In the genomic region with DNA sequence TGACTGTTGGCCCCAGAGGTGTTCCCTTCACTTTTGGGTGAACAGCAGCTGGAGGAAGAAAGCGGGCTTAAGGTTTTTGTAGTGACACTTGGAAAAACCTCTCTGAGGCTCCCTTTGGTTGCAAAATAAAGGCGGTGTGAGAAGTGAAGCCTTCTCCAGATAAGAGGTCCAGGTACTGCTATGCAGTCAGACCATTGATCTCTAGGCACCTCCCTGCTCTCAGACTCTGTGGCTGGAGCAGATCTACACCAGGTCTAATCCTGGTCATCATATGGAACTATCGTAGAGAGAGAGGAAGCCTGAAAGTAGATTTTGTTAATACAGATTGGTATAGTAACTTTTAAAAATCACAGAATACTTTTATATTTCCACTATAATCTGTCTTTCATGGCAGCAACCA, we compare ENCODE assay signal across 15 cellular contexts. TPM values are rescaled to one million over a fixed set of nuclear protein-coding genes. Genes with fewer than 3 reads are reported as not detected.
A peak's percentile ranks its signal among the peaks of the same experiment; 100 is the strongest.
DNase-seq lines count a peak whose midpoint lies in the region; ATAC-seq and TF ChIP-seq lines count a peak whose summit lies in the region.
"Had no signal": no experiment of that assay in that cellular context is flagged by ENCODE, and none has a peak within 500 bp of the region (broad histone marks: within the 10 kb centered on the region; RNA-seq: fewer than 3 reads in every experiment).

No MANE protein-coding gene starts in this region.

- H3K4me3 ChIP-seq in breast epithelium (no peak overlapping the region), trophoblast cell (ENCODE audit: low read depth, low read length) (no peak overlapping the region)
- H3K4me3 ChIP-seq: PC-9, SK-N-MC had no signal

- H4K12ac ChIP-seq in trophoblast cell (ENCODE audit: low read depth, low read length), result no peak overlapping the region

- no peak overlapping the region for H2BK12ac ChIP-seq in trophoblast cell (ENCODE audit: low read length)

- no peak overlapping the region for H2BK5ac ChIP-seq in trophoblast cell (ENCODE audit: low read depth, low read length, poor library complexity)

- no peaks in the 10 kb centered on the region for H3K9me3 Mint-ChIP-seq in MCF 10A (ENCODE audit: unreplicated experiment)

- intact Hi-C loops in breast epithelium (cut with DNase I; ENCODE audit: low total_unique reads), result no loop called here
- intact Hi-C loops in MCF 10A (cut with micrococcal nuclease), result no loop called here
- intact Hi-C loops in posterior vena cava (cut with DNase I), result no loop called here

- DNase-seq in breast epithelium (ENCODE audit: low spot score in 2 of 2) (no peak), MCF 10A (ENCODE audit: unreplicated experiment) (no peak), trophoblast cell (no peak), NCI-H2227 (lab: John Stamatoyannopoulos, UW; ENCODE audit: unreplicated experiment) (no peak), cerebellar nuclear complex (lab: John Stamatoyannopoulos, UW) (no peak), posterior vena cava (ENCODE audit: low spot score) (no peak)
- DNase-seq: NCI-H1092, NCI-H1694, NCI-H2107, PC-9 had no signal

- no peak overlapping the region for H3K27ac Mint-ChIP-seq in MCF 10A (ENCODE audit: low read depth, unreplicated experiment)

- no peak for TF ChIP-seq POLR2A in breast epithelium (IDR thresholded peaks at IDR 0.05)

- no peak overlapping the region for H2AK5ac ChIP-seq in trophoblast cell (ENCODE audit: low read length)

- no peak overlapping the region for H3K14ac ChIP-seq in trophoblast cell (ENCODE audit: low read length)

- no peaks in the 10 kb centered on the region for H3K27me3 Mint-ChIP-seq in MCF 10A (ENCODE audit: insufficient read depth, unreplicated experiment)

- H3K4ac ChIP-seq in trophoblast cell (ENCODE audit: low read depth, low read length), result peak overlapping the region; percentile 19

- H3K27me3 ChIP-seq in breast epithelium, result no peaks in the 10 kb centered on the region
- no peaks in the 10 kb centered on the region for H3K27me3 ChIP-seq in layer of hippocampus (ENCODE audit: control insufficient read depth, insufficient read depth, low read length)
- no peaks in the 10 kb centered on the region for H3K27me3 ChIP-seq in trophoblast cell (ENCODE audit: insufficient read depth, low read length)

- TF ChIP-seq CTCF in breast epithelium (IDR thresholded peaks at IDR 0.05) (no peak), MCF 10A (IDR thresholded peaks at IDR 0.05; ENCODE audit: unreplicated experiment) (no peak)

- H3K9ac ChIP-seq in trophoblast cell (ENCODE audit: low read length), result no peak overlapping the region

- peaks cover 16% of the 10 kb centered on the region for H3K79me2 ChIP-seq in trophoblast cell (ENCODE audit: control insufficient read depth, insufficient read depth, low read length, poor library complexity)

- H4K8ac ChIP-seq in trophoblast cell (ENCODE audit: low read depth, low read length), result peak overlapping the region; percentile 6

- peaks cover 25% of the 10 kb centered on the region for H3K36me3 Mint-ChIP-seq in MCF 10A (ENCODE audit: insufficient read depth, unreplicated experiment)

- H3K18ac ChIP-seq in trophoblast cell (ENCODE audit: low read length), result peak overlapping the region; percentile 7

- no peak overlapping the region for H2AFZ ChIP-seq in trophoblast cell (ENCODE audit: insufficient read depth, low read length, poor library complexity)
- H2AFZ ChIP-seq: PC-9 had no signal

- peaks cover 11% of the 10 kb centered on the region for H3K79me1 ChIP-seq in trophoblast cell (ENCODE audit: low read length)

- H3K4me1 Mint-ChIP-seq in MCF 10A (ENCODE audit: insufficient read depth, unreplicated experiment), result peaks cover 35% of the 10 kb centered on the region

- H3K4me3 Mint-ChIP-seq in MCF 10A (ENCODE audit: unreplicated experiment), result no peak overlapping the region

- no peak overlapping the region for H4K91ac ChIP-seq in trophoblast cell (ENCODE audit: low read depth, low read length)

- H3K27ac ChIP-seq in breast epithelium, result peak overlapping the region; percentile 41 to 75
- H3K27ac ChIP-seq in layer of hippocampus (ENCODE audit: low read depth, low read length), result peak overlapping the region; percentile 36
- no peak overlapping the region for H3K27ac ChIP-seq in trophoblast cell (ENCODE audit: low read depth, low read length)
- H3K27ac ChIP-seq: 22Rv1, C4-2B, PC-9, SK-N-MC had no signal

- H3K4me1 ChIP-seq in breast epithelium (peaks cover 0 to 13% of the 10 kb centered on the region in 2 donors), trophoblast cell (ENCODE audit: control insufficient read depth in 1 of 2, insufficient read depth in 2 of 2, low read length in 2 of 2) (peaks cover 17 to 23% of the 10 kb centered on the region in 2 experiments)

- no CpG with 5 or more reads among the region's 3 CpGs for WGBS in trophoblast cell (ENCODE audit: extremely low coverage, insufficient coverage, insufficient read length)

- H3K36me3 ChIP-seq in breast epithelium (no peaks in the 10 kb centered on the region), trophoblast cell (ENCODE audit: control insufficient read depth in 1 of 2, insufficient read depth in 2 of 2, low read length in 2 of 2) (peaks cover 6 to 7% of the 10 kb centered on the region in 2 experiments)

- no peak overlapping the region for H3K23ac ChIP-seq in trophoblast cell (ENCODE audit: low read length)

- no peak overlapping the region for H3K4me2 ChIP-seq in trophoblast cell (ENCODE audit: low read length)
- H3K4me2 ChIP-seq: PC-9 had no signal

- no peak overlapping the region for H2BK120ac ChIP-seq in trophoblast cell (ENCODE audit: insufficient read depth, low read length, poor library complexity)

- POLR2A ChIA-PET in MCF 10A (lab: Yijun Ruan, JAX), result interaction anchor here (5.3 to 10.6 kb wide), 2 partner anchors 12 to 45 kb away, joined by 101 to 211 read pairs; a partner anchor contains a TSS

- H3K9me3 ChIP-seq in breast epithelium (no peaks in the 10 kb centered on the region), trophoblast cell (ENCODE audit: insufficient read depth, low read depth, low read length) (no peaks in the 10 kb centered on the region)

- CTCF ChIA-PET in MCF 10A (lab: Yijun Ruan, JAX), result interaction anchor here (0.6 to 3.5 kb wide), 8 partner anchors 8 to 1346 kb away, joined by 3 to 18 read pairs (median 3); no protein-coding TSS in a partner anchor

- ATAC-seq in HG03139 (IDR thresholded peaks at IDR 0.05; ENCODE audit: unreplicated experiment), result no peak

- BruUV-seq in MCF 10A (replicated peaks; lab: Mats Ljungman, UMichigan), result no TSS peak

RNA-seq across cellular contexts. Expression of a gene that starts 47.5 kb away (rescaled TPM):
- 100 to 1,000 TPM in 2 of 3 donors, 10 to 100 TPM in 1; 68.5 to 131 (median 120) TPM for total RNA-seq in breast epithelium
- 74.3 and 85.8 TPM in 2 replicates for total RNA-seq in MCF 10A (2022)
- polyA plus RNA-seq in trophoblast cell (2013), result 173 and 175 TPM in 2 replicates
- total RNA-seq in posterior vena cava, result 100 to 1,000 TPM; 106 to 139 TPM
